Comparison of ENCODE assay signal across 22 cellular contexts in genomic region chr3:47930979-47931378, GRCh38.
"Had no signal": no experiment of that assay in that cellular context is flagged by ENCODE, and none has a peak within 500 bp of the region (broad histone marks: within the 10 kb centered on the region; RNA-seq: fewer than 3 reads in every experiment).

No MANE protein-coding gene starts in this region.

- H3K27me3 ChIP-seq: colonic mucosa, esophagus muscularis mucosa, foreskin keratinocyte, gastroesophageal sphincter, heart left ventricle, hepatocyte, left lung had no signal

- H2AFZ ChIP-seq: hepatocyte had no signal

- H3K4me2 ChIP-seq: hepatocyte had no signal

- H3K9me3 ChIP-seq: colonic mucosa, esophagus muscularis mucosa, gastroesophageal sphincter, heart left ventricle, left lung, lower lobe of right lung, mucosa of descending colon had no signal

- H3K4me3 ChIP-seq: colonic mucosa, esophagus muscularis mucosa, gastroesophageal sphincter, heart left ventricle, hepatocyte, left lung, lower lobe of right lung, mucosa of descending colon had no signal

- DNase-seq: colonic mucosa; cortex of kidney; effector CD4-positive, alpha-beta T cell; effector memory CD4-positive, alpha-beta T cell; foreskin keratinocyte; heart left ventricle; hypothalamus; immature natural killer cell; islet precursor cell; kidney; kidney glomerular epithelial cell; left lung; left ventricle myocardium superior; lower lobe of right lung; mesenchymal stem cell; mucosa of descending colon; naive B cell had no signal

- H3K4me1 ChIP-seq: colonic mucosa, foreskin keratinocyte, gastroesophageal sphincter, left lung, lower lobe of right lung had no signal

- ATAC-seq: foreskin keratinocyte, gastroesophageal sphincter, heart left ventricle, left lung, left ventricle myocardium superior, lower lobe of right lung, mucosa of descending colon had no signal

- H3K27ac ChIP-seq: colonic mucosa, esophagus muscularis mucosa, foreskin keratinocyte, gastroesophageal sphincter, heart left ventricle, hepatocyte, left lung, lower lobe of right lung had no signal

- FAIRE-seq: endothelial cell of umbilical vein, frontal cortex, kidney had no signal
